ENCODE assay signal across 21 cellular contexts in the genomic region with DNA sequence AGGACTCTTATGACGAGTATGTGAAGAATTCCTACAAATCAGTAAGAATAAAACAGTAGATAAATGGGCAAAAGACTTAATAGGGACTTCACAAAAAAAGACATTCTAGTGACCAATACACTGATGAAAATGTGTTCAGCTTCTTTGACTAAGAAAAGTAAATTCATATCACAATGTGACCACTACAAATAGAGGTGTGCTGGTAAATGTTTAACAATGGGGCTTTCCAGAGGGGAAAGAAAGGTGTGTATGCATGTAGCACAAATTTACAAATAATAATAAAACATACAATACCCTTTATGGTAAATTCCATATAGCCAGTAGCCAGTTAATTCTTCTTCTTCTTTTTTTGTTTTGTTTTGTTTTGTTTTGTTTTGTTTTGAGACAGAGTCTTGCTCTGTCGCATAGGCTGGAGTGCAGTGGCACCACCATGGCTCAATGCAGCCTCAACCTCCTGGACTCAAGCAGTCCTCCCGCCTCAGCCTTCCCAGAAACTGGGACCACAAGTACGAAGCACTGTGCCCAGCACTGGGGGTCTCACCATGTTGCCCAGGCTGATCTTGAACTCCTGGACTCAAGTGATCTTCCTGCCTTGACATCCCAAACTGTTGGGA.
DNase-seq lines count a peak whose midpoint lies in the region; ATAC-seq and FAIRE-seq lines count a peak whose summit lies in the region.
"Had no signal": no experiment of that assay in that cellular context is flagged by ENCODE, and none has a peak within 500 bp of the region (broad histone marks: within the 10 kb centered on the region; RNA-seq: fewer than 3 reads in every experiment).

No MANE protein-coding gene starts in this region.

- ATAC-seq in GM18907 (IDR thresholded peaks at IDR 0.05; ENCODE audit: unreplicated experiment) = peak; percentile 94
- ATAC-seq in HG02571 (IDR thresholded peaks at IDR 0.05; ENCODE audit: unreplicated experiment) = peak; percentile 84
- peak; percentile 66 for ATAC-seq in HG03064 (IDR thresholded peaks at IDR 0.05; ENCODE audit: low read depth, unreplicated experiment)
- ATAC-seq in HG03558 (IDR thresholded peaks at IDR 0.05; ENCODE audit: extremely low read depth, unreplicated experiment) = peak; percentile 83
- no peak for ATAC-seq in stimulated activated naive CD8-positive, alpha-beta T cell treated with anti-CD3 and anti-CD28 coated beads, Interleukin-15, amount 100 ng/mL, for 72 hours
- ATAC-seq: activated naive CD4-positive, alpha-beta T cell treated with anti-CD3 and anti-CD28 coated beads, Interleukin-2, amount 50 U/mL, for 72 hours; body of pancreas had no signal

- no peaks in the 10 kb centered on the region for H3K4me1 Mint-ChIP-seq in stimulated activated naive CD8-positive, alpha-beta T cell treated with anti-CD3 and anti-CD28 coated beads, Interleukin-15, amount 100 ng/mL, for 72 hours
- H3K4me1 Mint-ChIP-seq: activated CD4-positive, alpha-beta T cell treated with anti-CD3 and anti-CD28 coated beads, Interleukin-2, amount 10 ng/mL, durations not matched to agents 7 days and 5 days; IgD-negative memory B cell had no signal

- no peak for FAIRE-seq in GM19239 (lab: Jason Lieb, UNC)
- FAIRE-seq: pancreas had no signal

- no peaks in the 10 kb centered on the region for H3K27me3 Mint-ChIP-seq in stimulated activated naive CD8-positive, alpha-beta T cell treated with anti-CD3 and anti-CD28 coated beads, Interleukin-15, amount 100 ng/mL, for 72 hours
- H3K27me3 Mint-ChIP-seq: activated CD4-positive, alpha-beta T cell treated with anti-CD3 and anti-CD28 coated beads, Interleukin-2, amount 10 ng/mL, durations not matched to agents 7 days and 5 days; dendritic cell treated with granulocyte-macrophage colony-stimulating factor and Interleukin-4, amounts not matched to agents 40 ng/mL and 50 ng/mL, for 4 days; IgD-negative memory B cell had no signal

- H3K27ac Mint-ChIP-seq in stimulated activated naive CD8-positive, alpha-beta T cell treated with anti-CD3 and anti-CD28 coated beads, Interleukin-15, amount 100 ng/mL, for 72 hours = no peak overlapping the region
- H3K27ac Mint-ChIP-seq: activated CD4-positive, alpha-beta T cell treated with anti-CD3 and anti-CD28 coated beads, Interleukin-2, amount 10 ng/mL, durations not matched to agents 7 days and 5 days; activated naive CD4-positive, alpha-beta T cell treated with anti-CD3 and anti-CD28 coated beads, Interleukin-2, amount 50 U/mL, for 72 hours; dendritic cell treated with granulocyte-macrophage colony-stimulating factor and Interleukin-4, amounts not matched to agents 40 ng/mL and 50 ng/mL, for 4 days; IgD-negative memory B cell had no signal

- DNase-seq in activated CD8-positive, alpha-beta memory T cell treated with anti-CD3 and anti-CD28 coated beads for 24 hours = no peak
- DNase-seq in GM19239 (ENCODE audit: insufficient read length, low spot score) (no peak), dedifferentiated amniotic fluid mesenchymal stem cell (ENCODE audit: extremely low spot score) (no peak)
- no peak for DNase-seq in stimulated activated naive CD8-positive, alpha-beta T cell treated with anti-CD3 and anti-CD28 coated beads, Interleukin-15, amount 100 ng/mL, for 72 hours
- DNase-seq: activated CD4-positive, alpha-beta T cell treated with anti-CD3 and anti-CD28 coated beads, Interleukin-2, amount 10 ng/mL, durations not matched to agents 7 days and 5 days; activated T-cell treated with anti-CD3 and anti-CD28 coated beads, Interleukin-2, amount 50 U/mL, for 1 hour; body of pancreas; EL; H7; NCI-H1930; NCI-H510A; OCI-M1; pancreas; stimulated activated CD4-positive, alpha-beta T cell treated with anti-CD3 and anti-CD28 coated beads, Interleukin-2, amount 100 ng/mL, for 48 hours had no signal

- H3K9me3 Mint-ChIP-seq in stimulated activated naive CD8-positive, alpha-beta T cell treated with anti-CD3 and anti-CD28 coated beads, Interleukin-15, amount 100 ng/mL, for 72 hours = no peaks in the 10 kb centered on the region
- H3K9me3 Mint-ChIP-seq: activated CD4-positive, alpha-beta T cell treated with anti-CD3 and anti-CD28 coated beads, Interleukin-2, amount 10 ng/mL, durations not matched to agents 7 days and 5 days; activated naive CD4-positive, alpha-beta T cell treated with anti-CD3 and anti-CD28 coated beads, Interleukin-2, amount 50 U/mL, for 72 hours; dendritic cell treated with granulocyte-macrophage colony-stimulating factor and Interleukin-4, amounts not matched to agents 40 ng/mL and 50 ng/mL, for 4 days; IgD-negative memory B cell had no signal

- H3K4me3 Mint-ChIP-seq in stimulated activated naive CD8-positive, alpha-beta T cell treated with anti-CD3 and anti-CD28 coated beads, Interleukin-15, amount 100 ng/mL, for 72 hours = no peak overlapping the region
- H3K4me3 Mint-ChIP-seq: activated CD4-positive, alpha-beta T cell treated with anti-CD3 and anti-CD28 coated beads, Interleukin-2, amount 10 ng/mL, durations not matched to agents 7 days and 5 days; dendritic cell treated with granulocyte-macrophage colony-stimulating factor and Interleukin-4, amounts not matched to agents 40 ng/mL and 50 ng/mL, for 4 days; IgD-negative memory B cell had no signal
